In the genomic region with DNA sequence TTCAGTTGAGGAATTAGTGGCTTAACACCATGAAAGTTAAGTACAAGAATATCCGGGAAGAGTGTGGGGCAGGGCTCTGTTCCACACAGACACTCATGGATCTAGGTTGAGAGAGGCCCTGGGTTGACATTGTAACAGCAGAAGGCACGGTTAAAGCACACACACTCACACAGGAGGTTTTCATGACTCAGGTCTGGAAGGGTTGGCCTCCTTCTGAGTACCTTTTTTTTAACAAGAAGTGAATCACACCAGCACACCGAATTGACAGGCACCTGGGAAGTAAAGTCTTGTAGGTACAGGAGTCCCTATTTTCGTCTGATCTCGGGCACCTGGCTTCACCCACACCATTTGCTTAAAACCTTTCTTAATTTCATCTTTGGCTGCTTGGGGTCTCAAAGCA, we compare ENCODE assay signal across 25 cellular contexts.
"Had no signal": no experiment of that assay in that cellular context is flagged by ENCODE, and none has a peak within 500 bp of the region (broad histone marks: within the 10 kb centered on the region; RNA-seq: fewer than 3 reads in every experiment).

No MANE protein-coding gene starts in this region.

- H3K4me1 Mint-ChIP-seq: naive thymus-derived CD8-positive, alpha-beta T cell; stimulated activated memory B cell treated with anti-CD40 and anti-IgM and Interleukin-4, amounts not matched to agents 10 μg/mL and 1 μg/mL and 100 μg/mL, for 72 hours had no signal

- DNase-seq: dorsolateral prefrontal cortex; effector CD4-positive, alpha-beta T cell; esophagus squamous epithelium; gastrocnemius medialis; head of caudate nucleus; kidney; left cardiac atrium; left lung; mesendoderm; midbrain; naive thymus-derived CD8-positive, alpha-beta T cell; nephron progenitor cell; nucleus accumbens; stimulated activated CD4-positive, alpha-beta T cell treated with anti-CD3 and anti-CD28 coated beads, Interleukin-4, amount 100 ng/mL, for 4 hours; stimulated activated naive CD8-positive, alpha-beta T cell treated with anti-CD3 and anti-CD28 coated beads, Interleukin-15, Interleukin-2, amounts not matched to agents 100 U/mL and 50 U/mL, for 24 hours; substantia nigra; testis; upper lobe of left lung had no signal

- H3K4me3 ChIP-seq: dorsolateral prefrontal cortex, esophagus squamous epithelium, gastrocnemius medialis, left lung, prostate gland, right atrium auricular region, testis, tibial nerve, upper lobe of left lung had no signal

- H3K9me3 ChIP-seq: esophagus squamous epithelium, gastrocnemius medialis, prostate gland, right atrium auricular region, testis had no signal

- H3K27ac Mint-ChIP-seq: naive thymus-derived CD8-positive, alpha-beta T cell; stimulated activated memory B cell treated with anti-CD40 and anti-IgM and Interleukin-4, amounts not matched to agents 10 μg/mL and 1 μg/mL and 100 μg/mL, for 72 hours had no signal

- H3K36me3 Mint-ChIP-seq: naive thymus-derived CD8-positive, alpha-beta T cell; stimulated activated memory B cell treated with anti-CD40 and anti-IgM and Interleukin-4, amounts not matched to agents 10 μg/mL and 1 μg/mL and 100 μg/mL, for 72 hours had no signal

- H3K36me3 ChIP-seq: esophagus squamous epithelium, gastrocnemius medialis, left lung, prostate gland, right atrium auricular region, tibial nerve, upper lobe of left lung had no signal

- H3K4me1 ChIP-seq: esophagus squamous epithelium, gastrocnemius medialis, left lung, prostate gland, right atrium auricular region, testis, tibial nerve, upper lobe of left lung had no signal

- H3K27me3 Mint-ChIP-seq: stimulated activated memory B cell treated with anti-CD40 and anti-IgM and Interleukin-4, amounts not matched to agents 10 μg/mL and 1 μg/mL and 100 μg/mL, for 72 hours had no signal

- H3K27me3 ChIP-seq: esophagus squamous epithelium, gastrocnemius medialis, left lung, right atrium auricular region, testis, tibial nerve, upper lobe of left lung had no signal

- FAIRE-seq: colon, kidney, urothelium cell line had no signal

- H3K4me3 Mint-ChIP-seq: naive thymus-derived CD8-positive, alpha-beta T cell; nephron progenitor cell; stimulated activated memory B cell treated with anti-CD40 and anti-IgM and Interleukin-4, amounts not matched to agents 10 μg/mL and 1 μg/mL and 100 μg/mL, for 72 hours had no signal

- H3K27ac ChIP-seq: dorsolateral prefrontal cortex, esophagus squamous epithelium, gastrocnemius medialis, left lung, prostate gland, right atrium auricular region, testis, tibial nerve, upper lobe of left lung had no signal

- ATAC-seq: gastrocnemius medialis; left cardiac atrium; left lung; naive thymus-derived CD8-positive, alpha-beta T cell; sciatic nerve; stimulated activated memory B cell treated with anti-CD40 and anti-IgM and Interleukin-4, amounts not matched to agents 10 μg/mL and 1 μg/mL and 100 μg/mL, for 72 hours; stimulated activated naive CD8-positive, alpha-beta T cell treated with anti-CD3 and anti-CD28 coated beads, Interleukin-15, Interleukin-2, amounts not matched to agents 100 U/mL and 50 U/mL, for 24 hours had no signal
